In genomic region chr2:73210019-73210418, GRCh38 we compare ENCODE assay signal across 33 cellular contexts. TPM values are rescaled to one million over a fixed set of nuclear protein-coding genes. Genes with fewer than 3 reads are reported as not detected.
"Had no signal": no experiment of that assay in that cellular context is flagged by ENCODE, and none has a peak within 500 bp of the region (broad histone marks: within the 10 kb centered on the region; RNA-seq: fewer than 3 reads in every experiment).

No MANE protein-coding gene starts in this region.

- H3K9me3 ChIP-seq: gastroesophageal sphincter, heart right ventricle had no signal

- H3K4me3 ChIP-seq: coronary artery, dorsolateral prefrontal cortex, gastroesophageal sphincter, heart right ventricle had no signal

- H3K27ac ChIP-seq: brain microvascular endothelial cell, coronary artery, dorsolateral prefrontal cortex, foreskin keratinocyte, gastroesophageal sphincter, heart right ventricle, WERI-Rb-1 had no signal

- FAIRE-seq: astrocyte, bronchial epithelial cell had no signal

- H3K4me1 ChIP-seq: foreskin keratinocyte had no signal

- H3K36me3 ChIP-seq: brain microvascular endothelial cell, gastroesophageal sphincter, heart right ventricle had no signal

- ATAC-seq: activated CD4-positive, CD25-positive, alpha-beta regulatory T cell treated with anti-CD3 and anti-CD28 coated beads, Interleukin-2, amount 50 U/mL, for 24 hours; activated CD8-positive, alpha-beta T cell treated with anti-CD3 and anti-CD28 coated beads for 36 hours; activated T-cell treated with anti-CD3 and anti-CD28 coated beads, Interleukin-2, amount 50 U/mL, for 4 hours; activated T-helper 17 cell treated with anti-CD3 and anti-CD28 coated beads, Interleukin-2, amount 50 U/mL, for 72 hours; esophagus mucosa; foreskin keratinocyte; gastroesophageal sphincter; heart right ventricle had no signal

- DNase-seq: activated B cell treated with CpG ODN at 0.5 μM for 24 hours; activated CD4-positive, alpha-beta T cell treated with anti-CD3 and anti-CD28 coated beads for 48 hours; activated CD4-positive, alpha-beta T cell treated with anti-CD3 and anti-CD28 coated beads, Interleukin-2, amount 50 U/mL, for 1 hour; activated CD4-positive, alpha-beta T cell treated with anti-CD3 and anti-CD28 coated beads, Interleukin-2, amount 50 U/mL, for 48 hours; activated CD8-positive, alpha-beta memory T cell treated with anti-CD3 and anti-CD28 coated beads for 24 hours; activated CD8-positive, alpha-beta T cell treated with anti-CD3 and anti-CD28 coated beads for 36 hours; activated effector memory CD4-positive, alpha-beta T cell treated with Interleukin-2 at 50 U/mL for 16 hours; activated gamma-delta T cell treated with Interleukin-2 at 50 U/mL for 16 hours; activated naive CD4-positive, alpha-beta T cell treated with anti-CD3 and anti-CD28 coated beads, Interleukin-2, amount 50 U/mL, for 16 hours; activated naive CD4-positive, alpha-beta T cell treated with Interleukin-2 at 50 U/mL for 16 hours; activated T-cell treated with anti-CD3 and anti-CD28 coated beads, Interleukin-2, amount 50 U/mL, for 4 hours; amniotic stem cell; anterior cingulate cortex; brain microvascular endothelial cell; dorsolateral prefrontal cortex; effector memory CD4-positive, alpha-beta T cell; endodermal cell; foreskin keratinocyte; heart right ventricle; T1000; WERI-Rb-1 had no signal

RNA-seq across cellular contexts. Expression of gene NOTO, which starts 7.6 kb away (rescaled TPM):
- total RNA-seq: activated B cell treated with CpG ODN at 0.5 μM for 24 hours; activated CD8-positive, alpha-beta T cell treated with anti-CD3 and anti-CD28 coated beads for 36 hours; activated T-cell treated with anti-CD3 and anti-CD28 coated beads, Interleukin-2, amount 50 U/mL, for 4 hours; activated T-helper 17 cell treated with anti-CD3 and anti-CD28 coated beads, Interleukin-2, amount 50 U/mL, for 72 hours; astrocyte; bronchial epithelial cell; cardiac septum; cerebellum; endodermal cell; epithelial cell of proximal tubule; esophagus mucosa; foreskin keratinocyte; gastroesophageal sphincter; glomerular endothelial cell; heart right ventricle had no signal
- polyA plus RNA-seq: adipose tissue, foreskin keratinocyte, heart right ventricle had no signal
